Comparison of ENCODE assay signal across 15 cellular contexts in genomic region chr13:45372189-45373115, GRCh38. TPM values are rescaled to one million over a fixed set of nuclear protein-coding genes. Genes with fewer than 3 reads are reported as not detected.
DNase-seq lines count a peak whose midpoint lies in the region; ATAC-seq, FAIRE-seq and TF ChIP-seq lines count a peak whose summit lies in the region.
"Had no signal": no experiment of that assay in that cellular context is flagged by ENCODE, and none has a peak within 500 bp of the region (broad histone marks: within the 10 kb centered on the region; RNA-seq: fewer than 3 reads in every experiment).

No MANE protein-coding gene starts in this region.

- H2AFZ ChIP-seq in GM23338 (no peak overlapping the region; the same call in 1 of the 2 replicates), endothelial cell of umbilical vein (ENCODE audit: low read depth, low read length) (no peak overlapping the region)

- H3K27me3 ChIP-seq in GM23338 (ENCODE audit: insufficient read depth) (no peaks in the 10 kb centered on the region), endothelial cell of umbilical vein (ENCODE audit: control insufficient read depth in 2 of 2, insufficient read depth in 2 of 2, low read length in 2 of 2) (no peaks in the 10 kb centered on the region), psoas muscle (ENCODE audit: insufficient read depth in 3 of 3, low read length in 2 of 3) (no peaks in the 10 kb centered on the region)
- H3K27me3 ChIP-seq: cardiac muscle cell, heart right ventricle had no signal

- no peaks in the 10 kb centered on the region for H3K36me3 Mint-ChIP-seq in GM23338 (ENCODE audit: low read depth)

- WGBS in psoas muscle, 3 donors = 54 to 67% (median 55%) methylated on average over 24 of the region's 24 CpGs

- no TSS peak for BruUV-seq in endothelial cell of umbilical vein (replicated peaks; lab: Mats Ljungman, UMichigan)

- H3K79me2 ChIP-seq in GM23338 (replicated peaks; ENCODE audit: insufficient read depth) (no peaks in the 10 kb centered on the region), endothelial cell of umbilical vein (ENCODE audit: control insufficient read depth, insufficient read depth, low read length) (no peaks in the 10 kb centered on the region)

- H3K9ac ChIP-seq in endothelial cell of umbilical vein (replicated peaks; ENCODE audit: extremely low read depth, insufficient read depth, low read length) = no peak overlapping the region

- FAIRE-seq in endothelial cell of umbilical vein (lab: Jason Lieb, UNC) = peak; percentile 47
- FAIRE-seq: GM12891, kidney had no signal

- H3F3A ChIP-seq in GM23338 (replicated peaks; ENCODE audit: low read depth) = peaks cover 5% of the 10 kb centered on the region; the same call in 1 of the 2 replicates

- H3K4me3 ChIP-seq in GM23338 (no peak overlapping the region), endothelial cell of umbilical vein (replicated peaks in 1 of 3; ENCODE audit: insufficient read depth in 1 of 3, low read depth in 1 of 3, low read length in 3 of 3) (no peak overlapping the region), psoas muscle (no peak overlapping the region)
- H3K4me3 ChIP-seq: cardiac muscle cell, heart right ventricle had no signal

- CTCF ChIA-PET in endothelial cell of umbilical vein (lab: Charles Lee) = interaction anchor here (1.0 to 5.7 kb wide), 19 partner anchors 11 to 138 kb away, joined by 3 to 98 read pairs (median 10); partner anchors contain the start of gene COG3

- DNase-seq in GM23338 (ENCODE audit: low spot score) = no peak
- DNase-seq in NCI-H69 (lab: John Stamatoyannopoulos, UW) = peak; percentile 71
- peak; percentile 31 for DNase-seq in endothelial cell of umbilical vein (ENCODE audit: low read depth, low spot score)
- no peak for DNase-seq in psoas muscle
- DNase-seq in NCI-H187 (lab: John Stamatoyannopoulos, UW) = no peak
- no peak for DNase-seq in DMS53 (lab: John Stamatoyannopoulos, UW)
- DNase-seq: activated B cell treated with CpG ODN at 0.5 μM for 24 hours; heart right ventricle; kidney; PC-3; stimulated activated CD4-positive, alpha-beta T cell treated with anti-CD3 and anti-CD28 coated beads, Interleukin-2, amount 100 ng/mL, for 24 hours had no signal

- ATAC-seq in GM23338 (no peak), psoas muscle (peak; percentile 26 to 45 (median 34)), GM18861 (IDR thresholded peaks at IDR 0.05; ENCODE audit: unreplicated experiment) (no peak)
- ATAC-seq: PC-3 had no signal

- peaks cover 18% of the 10 kb centered on the region for H3K4me1 Mint-ChIP-seq in GM23338

- dilution Hi-C loops in endothelial cell of umbilical vein (cut with MboI; ENCODE audit: extremely low pct_ligation_motif_present, low sequenced_read_pairs) = no loop called here

- H3K36me3 ChIP-seq in GM23338 (ENCODE audit: insufficient read depth) (no peaks in the 10 kb centered on the region), endothelial cell of umbilical vein (ENCODE audit: control insufficient read depth in 2 of 2, extremely low read depth in 1 of 2, insufficient read depth in 2 of 2, low read length in 2 of 2) (no peaks in the 10 kb centered on the region), psoas muscle (ENCODE audit: insufficient read depth in 1 of 2, low read depth in 1 of 2) (no peaks in the 10 kb centered on the region)
- H3K36me3 ChIP-seq: cardiac muscle cell had no signal

- H3K9me1 ChIP-seq in endothelial cell of umbilical vein (replicated peaks; ENCODE audit: control insufficient read depth, extremely low read depth, insufficient read depth, low read length) = no peaks in the 10 kb centered on the region

- no peak overlapping the region for H3K4me3 Mint-ChIP-seq in GM23338
- H3K4me3 Mint-ChIP-seq: activated B cell treated with CpG ODN at 0.5 μM for 24 hours; activated naive CD8-positive, alpha-beta T cell had no signal

- TF ChIP-seq CTCF in GM23338 (conservative IDR thresholded peaks at IDR 0.05; ENCODE audit: low read depth in 2 of 2) = no peak
- no peak for TF ChIP-seq CTCF in endothelial cell of umbilical vein (IDR thresholded peaks at IDR 0.05; ENCODE audit: extremely low read depth in 1 of 2, insufficient read depth in 1 of 2, low read depth in 1 of 2, low read length in 2 of 2)
- TF ChIP-seq CTCF in psoas muscle (IDR thresholded peaks at IDR 0.05) = no peak

- no peaks in the 10 kb centered on the region for H3K9me3 Mint-ChIP-seq in GM23338
- H3K9me3 Mint-ChIP-seq: activated B cell treated with CpG ODN at 0.5 μM for 24 hours had no signal

- H3K9me3 ChIP-seq in endothelial cell of umbilical vein (replicated peaks; ENCODE audit: control insufficient read depth, insufficient read depth, low read length) (no peaks in the 10 kb centered on the region), psoas muscle (no peaks in the 10 kb centered on the region)
- H3K9me3 ChIP-seq: heart right ventricle had no signal

- H3K4me2 ChIP-seq in GM23338 (no peak overlapping the region), endothelial cell of umbilical vein (ENCODE audit: insufficient read depth, low read length) (no peak overlapping the region)

- H3K9me2 ChIP-seq in GM23338 (ENCODE audit: insufficient read depth) = no peaks in the 10 kb centered on the region

- intact Hi-C loops in endothelial cell of umbilical vein (cut with micrococcal nuclease) (loop anchor here (5.0 kb wide), 2 partner anchors 355 to 755 kb away; no protein-coding TSS in a partner anchor), psoas muscle (cut with DNase I) (loop anchor here in 1 of 2 donors (5.0 kb wide), 1 partner anchor 120 kb away; no protein-coding TSS in a partner anchor)

- H4K20me1 ChIP-seq in GM23338 (replicated peaks; ENCODE audit: insufficient read depth) (no peaks in the 10 kb centered on the region), endothelial cell of umbilical vein (replicated peaks; ENCODE audit: control insufficient read depth, extremely low read depth, insufficient read depth, low read length) (no peaks in the 10 kb centered on the region)

- POLR2A ChIA-PET in endothelial cell of umbilical vein (lab: Charles Lee) = no interaction called here

- H3K4me1 ChIP-seq in GM23338 (ENCODE audit: insufficient read depth) (peaks cover 16% of the 10 kb centered on the region), endothelial cell of umbilical vein (ENCODE audit: control insufficient read depth, extremely low read depth, insufficient read depth, low read length) (peaks cover 11% of the 10 kb centered on the region), psoas muscle (peaks cover 44% of the 10 kb centered on the region)

- H3K27ac ChIP-seq in GM23338 (ENCODE audit: low read depth) (peak overlapping the region; percentile 78), endothelial cell of umbilical vein (ENCODE audit: insufficient read depth, low read depth, low read length) (no peak overlapping the region), psoas muscle (peak overlapping the region; percentile 54)
- H3K27ac ChIP-seq: cardiac muscle cell had no signal

- no peak overlapping the region for H3K27ac Mint-ChIP-seq in GM23338
- H3K27ac Mint-ChIP-seq: activated B cell treated with CpG ODN at 0.5 μM for 24 hours; activated naive CD8-positive, alpha-beta T cell had no signal

- peaks cover 15% of the 10 kb centered on the region for H3K27me3 Mint-ChIP-seq in GM23338 (ENCODE audit: insufficient read depth, low read depth, poor library complexity)
- H3K27me3 Mint-ChIP-seq: activated B cell treated with CpG ODN at 0.5 μM for 24 hours; activated naive CD8-positive, alpha-beta T cell had no signal

- TF ChIP-seq POLR2A in endothelial cell of umbilical vein (IDR thresholded peaks at IDR 0.05; ENCODE audit: low read depth, low read length) = no peak

TF ChIP-seq in GM23338, 12 proteins besides CTCF, POLR2A, EP300 and RAD21 (continues in another document):
- TF ChIP-seq STAT1 (IDR thresholded peaks at IDR 0.05; ENCODE audit: unreplicated experiment) (no peak), EZH2phosphoT487 (IDR thresholded peaks at IDR 0.05; ENCODE audit: unreplicated experiment) (no peak), ZNF114 (CRISPR knock-in tag; IDR thresholded peaks at IDR 0.05) (no peak), CREB1 (CRISPR knock-in tag; IDR thresholded peaks at IDR 0.05; ENCODE audit: low read depth) (no peak), EZH2 (IDR thresholded peaks at IDR 0.05; ENCODE audit: low read depth, unreplicated experiment) (no peak)

TF ChIP-seq in endothelial cell of umbilical vein, 7 proteins besides CTCF, POLR2A, EP300 and RAD21 (continues in another document):
- TF ChIP-seq MAX (IDR thresholded peaks at IDR 0.05; ENCODE audit: insufficient read depth, insufficient read length) = no peak
- no peak for TF ChIP-seq JUN (IDR thresholded peaks at IDR 0.05; ENCODE audit: borderline replicate concordance, insufficient read depth, insufficient read length, low read depth)

RNA-seq across cellular contexts. Expression of gene TPT1, which starts 31.5 kb away (rescaled TPM):
- 1,385 and 1,395 TPM in 2 replicates for total RNA-seq in GM23338 (2014; rRNA removed; shearing (Covaris generic))
- polyA plus RNA-seq in GM23338 (2016; fragmentation: Nextera tagmentation; extraction: Ambion mirVana) (2,519 and 3,116 TPM in 2 replicates), endothelial cell of umbilical vein (2,609 and 4,330 TPM in 2 replicates), psoas muscle (over 10,000 TPM; 17,732 to 19,074 (median 18,570) TPM)
- total RNA-seq in endothelial cell of umbilical vein (2,923 and 2,993 TPM in 2 replicates), psoas muscle (over 10,000 TPM in 3 of 4 donors, 1,000 to 10,000 TPM in 1; 7,807 to 12,417 (median 11,452) TPM)
- polyA plus RNA-seq in endothelial cell of umbilical vein (2011; cell fraction: cytosol; rRNA removed) = 5,317 and 5,445 TPM in 2 replicates
- 1,147 and 1,337 TPM in 2 replicates for polyA plus RNA-seq in endothelial cell of umbilical vein (2011; cell fraction: nucleus; rRNA removed)
- polyA plus RNA-seq in endothelial cell of umbilical vein (2012) = 3,997 and 5,832 TPM in 2 replicates
- polyA minus RNA-seq in endothelial cell of umbilical vein = 1,207 and 1,277 TPM in 2 replicates
- 730 TPM for polyA minus RNA-seq in endothelial cell of umbilical vein (2011; cell fraction: cytosol; rRNA and poly(A)+ RNA removed)
- polyA minus RNA-seq in endothelial cell of umbilical vein (2011; cell fraction: nucleus; rRNA and poly(A)+ RNA removed) = 313 and 319 TPM in 2 replicates

RNA-seq across cellular contexts. Expression of gene SLC25A30, which starts 45.7 kb away (rescaled TPM):
- 4.3 and 7.5 TPM in 2 replicates for total RNA-seq in GM23338 (2014; rRNA removed; shearing (Covaris generic))
- 1.6 and 2.0 TPM in 2 replicates for polyA plus RNA-seq in GM23338 (2016; fragmentation: Nextera tagmentation; extraction: Ambion mirVana)
- 27.0 and 28.9 TPM in 2 replicates for total RNA-seq in endothelial cell of umbilical vein
- polyA plus RNA-seq in endothelial cell of umbilical vein = 12.2 and 13.3 TPM in 2 replicates
- polyA plus RNA-seq in endothelial cell of umbilical vein (2011; cell fraction: cytosol; rRNA removed) = 17.4 and 20.2 TPM in 2 replicates
- polyA plus RNA-seq in endothelial cell of umbilical vein (2011; cell fraction: nucleus; rRNA removed) = 16.2 and 17.8 TPM in 2 replicates
- polyA plus RNA-seq in endothelial cell of umbilical vein (2012) = 20.2 and 20.7 TPM in 2 replicates
- polyA minus RNA-seq in endothelial cell of umbilical vein = 42.0 and 79.3 TPM in 2 replicates
- 1.2 TPM for polyA minus RNA-seq in endothelial cell of umbilical vein (2011; cell fraction: cytosol; rRNA and poly(A)+ RNA removed)
- polyA minus RNA-seq in endothelial cell of umbilical vein (2011; cell fraction: nucleus; rRNA and poly(A)+ RNA removed) = 12.0 and 12.2 TPM in 2 replicates
- 10 to 100 TPM; 21.7 to 69.8 (median 53.4) TPM for total RNA-seq in psoas muscle
- 10 to 100 TPM in 2 of 3 donors, 1 to 10 TPM in 1; 6.2 to 42.8 (median 19.3) TPM for polyA plus RNA-seq in psoas muscle

Comparison
In these comparisons a context has a peak if more than half of its experiments do, and no peak if none do; other contexts are left out.
1. ATAC-seq: peak in psoas muscle (4 of 4); none in GM23338 (single experiment) and GM18861 (single experiment).
2. DNase-seq: peak in NCI-H69 (single experiment) and endothelial cell of umbilical vein (single experiment); none in GM23338 (single experiment), psoas muscle (0 of 2), NCI-H187 (0 of 2) and DMS53 (single experiment).